ENCODE assay signal across 7 cellular contexts in genomic region chr3:74377701-74378100, GRCh38.
"Had no signal": no experiment of that assay in that cellular context is flagged by ENCODE, and none has a peak within 500 bp of the region (broad histone marks: within the 10 kb centered on the region; RNA-seq: fewer than 3 reads in every experiment).

No MANE protein-coding gene starts in this region.

- DNase-seq: GDM1, GF-D8 had no signal

- FAIRE-seq: GM12878, GM12891, GM12892, GM18507, GM19239 had no signal

- ATAC-seq: GM12878 had no signal

- H3K4me3 ChIP-seq: GM12878 had no signal
